9 cellular contexts compared by ENCODE assay signal in genomic region chr5:14331377-14331776, GRCh38.
DNase-seq lines count a peak whose midpoint lies in the region; ATAC-seq and TF ChIP-seq lines count a peak whose summit lies in the region.
"Had no signal": no experiment of that assay in that cellular context is flagged by ENCODE, and none has a peak within 500 bp of the region (broad histone marks: within the 10 kb centered on the region; RNA-seq: fewer than 3 reads in every experiment).

No MANE protein-coding gene starts in this region.

- peak overlapping the region in 3 of 5 donors; percentile 2 to 25 (median 17) for H3K4me3 Mint-ChIP-seq in immature natural killer cell
- no peak overlapping the region for H3K4me3 Mint-ChIP-seq in endodermal cell

- DNase-seq in Kasumi-1 (lab: John Stamatoyannopoulos, UW) (peak; percentile 82 to 86), immature natural killer cell (no peak), NCI-H146 treated with DMSO at 0.1 percent for 48 hours (lab: John Stamatoyannopoulos, UW; ENCODE audit: unreplicated experiment) (no peak), transverse colon (no peak), endodermal cell (no peak), NCI-H2081 treated with DMSO at 0.1 percent for 48 hours (lab: John Stamatoyannopoulos, UW) (no peak)
- DNase-seq: hippocampal formation had no signal

- H3K27me3 Mint-ChIP-seq in immature natural killer cell (ENCODE audit: low read depth in 3 of 3) (peaks cover 0 to 2% (median 0%) of the 10 kb centered on the region in 3 donors), endodermal cell (ENCODE audit: insufficient read depth) (no peaks in the 10 kb centered on the region)

- ATAC-seq in GM18505 (IDR thresholded peaks at IDR 0.05; ENCODE audit: unreplicated experiment), result peak; percentile 81
- peak; percentile 61 for ATAC-seq in GM21737 (IDR thresholded peaks at IDR 0.05; ENCODE audit: unreplicated experiment)

- in situ Hi-C loops in transverse colon (cut with MboI; ENCODE audit: low pct_ligation_motif_present in 1 of 4, low pct_unique_long_range_greater_than_20kb in 1 of 4, low sequenced_read_pairs in 3 of 4), result no loop called here

- H3K36me3 ChIP-seq in transverse colon (peaks cover 0 to 9% (median 0%) of the 10 kb centered on the region in 4 donors), endodermal cell (ENCODE audit: control insufficient read depth, insufficient read depth, low read length) (peaks cover 32% of the 10 kb centered on the region)

- H3K9ac ChIP-seq in endodermal cell (ENCODE audit: extremely low read depth, low read length, poor library complexity, severe bottlenecking), result no peak overlapping the region

- H3K9me3 Mint-ChIP-seq in immature natural killer cell, result no peaks in the 10 kb centered on the region
- no peaks in the 10 kb centered on the region for H3K9me3 Mint-ChIP-seq in endodermal cell

- WGBS in transverse colon (ENCODE audit: low coverage in 1 of 2), 2 donors, result 58 to 82% methylated on average over 2 to 3 of the region's 3 CpGs
- WGBS in endodermal cell (ENCODE audit: insufficient coverage in 1 of 2, insufficient read length in 1 of 2), 2 experiments, result 89 to 95% methylated on average over 3 of the region's 3 CpGs

- H3K36me3 Mint-ChIP-seq in immature natural killer cell (peaks cover 2 to 11% (median 3%) of the 10 kb centered on the region in 3 donors), endodermal cell (ENCODE audit: low read depth) (peaks cover 23% of the 10 kb centered on the region)

- no peak for TF ChIP-seq POLR2A in GM18505 (IDR thresholded peaks at IDR 0.05; ENCODE audit: borderline replicate concordance, extremely low read depth, insufficient read depth, insufficient read length)
- TF ChIP-seq POLR2A in transverse colon (IDR thresholded peaks at IDR 0.05), result no peak

- intact Hi-C loops in transverse colon (cut with DNase I; ENCODE audit: low total_unique reads), result no loop called here

- H3K27ac ChIP-seq in transverse colon (no peak overlapping the region), endodermal cell (ENCODE audit: low read depth, low read length) (no peak overlapping the region)

- no peak for TF ChIP-seq EP300 in transverse colon (IDR thresholded peaks at IDR 0.05; ENCODE audit: low read depth)

- H3K4me1 ChIP-seq in transverse colon (no peaks in the 10 kb centered on the region), endodermal cell (ENCODE audit: control insufficient read depth, insufficient read depth, low read length) (peaks cover under 1% of the 10 kb centered on the region)

- TF ChIP-seq CTCF in transverse colon (IDR thresholded peaks at IDR 0.05) (no peak), endodermal cell (conservative IDR thresholded peaks at IDR 0.05) (no peak)

- H3K4me3 ChIP-seq in transverse colon, result no peak overlapping the region
- H3K4me3 ChIP-seq in endodermal cell (ENCODE audit: low read length), result no peak overlapping the region

- no peak overlapping the region for H3K27ac Mint-ChIP-seq in immature natural killer cell
- no peak overlapping the region for H3K27ac Mint-ChIP-seq in endodermal cell

- H3K4me1 Mint-ChIP-seq in immature natural killer cell (peaks cover 13 to 20% of the 10 kb centered on the region in 2 donors), endodermal cell (peaks cover 7% of the 10 kb centered on the region)

- H3K9me3 ChIP-seq in transverse colon (no peaks in the 10 kb centered on the region), endodermal cell (ENCODE audit: control insufficient read depth, low read length) (no peaks in the 10 kb centered on the region)

- H3K27me3 ChIP-seq in transverse colon (no peaks in the 10 kb centered on the region), endodermal cell (ENCODE audit: control insufficient read depth, insufficient read depth, low read length, poor library complexity, severe bottlenecking) (no peaks in the 10 kb centered on the region)

Comparison
In these comparisons a context has a peak if more than half of its experiments do, and no peak if none do; other contexts are left out.
1. DNase-seq: peak in Kasumi-1 (2 of 2); none in immature natural killer cell (0 of 3), NCI-H146 treated with DMSO at 0.1 percent for 48 hours (single experiment), transverse colon (single experiment), endodermal cell (single experiment) and NCI-H2081 treated with DMSO at 0.1 percent for 48 hours (single experiment).